8 cellular contexts compared by ENCODE assay signal in genomic region chr2:202911513-202912341, GRCh38.
A peak's percentile ranks its signal among the peaks of the same experiment; 100 is the strongest.
DNase-seq lines count a peak whose midpoint lies in the region; ATAC-seq and TF ChIP-seq lines count a peak whose summit lies in the region.

Gene CARF, plus strand, starts transcription at chr2:202912275. Its CDS starts 29,628 bp downstream, at chr2:202941903.
Gene WDR12, minus strand, starts transcription at chr2:202911673. Its CDS starts 197 bp downstream, at chr2:202911476.

- H3K27ac ChIP-seq in OCI-LY1 (ENCODE audit: low read depth, low read length, poor library complexity, severe bottlenecking), result peak within 1 kb of the TSS; percentile 91

- TF ChIP-seq CTCF in OCI-LY1 (IDR thresholded peaks at IDR 0.05; ENCODE audit: low read length), result no peak

- peaks cover 39% of the 10 kb centered on the region for H3K4me1 ChIP-seq in OCI-LY1 (ENCODE audit: insufficient read depth, low read length, severe bottlenecking)

- H2AFZ ChIP-seq in OCI-LY1 (ENCODE audit: low read length), result peak within 1 kb of the TSS; percentile 65

- H3F3A ChIP-seq in OCI-LY1 (ENCODE audit: insufficient read depth, low read length), result no peaks in the 10 kb centered on the region

- peak within 1 kb of the TSS; percentile 98 for H3K9ac ChIP-seq in OCI-LY1 (ENCODE audit: low read length)

- DNase-seq in DMS 273 (lab: John Stamatoyannopoulos, UW; ENCODE audit: unreplicated experiment), result peak; percentile 97
- DNase-seq in HuH-7 (ENCODE audit: low spot score), result peak; percentile 74
- DNase-seq in activated T-cell treated with anti-CD3 and anti-CD28 coated beads for 1 hour (ENCODE audit: low read depth), result peak; percentile 85
- peak; percentile 93 for DNase-seq in epidermal melanocyte (ENCODE audit: insufficient read length, low spot score)
- peak; percentile 95 for DNase-seq in midbrain (lab: John Stamatoyannopoulos, UW)
- DNase-seq in stimulated activated CD8-positive, alpha-beta memory T cell treated with anti-CD3 and anti-CD28 coated beads, Interleukin-15, amount 100 ng/mL, for 48 hours (ENCODE audit: low read depth in 2 of 2), result peak; percentile 84 to 85

- no peaks in the 10 kb centered on the region for H3K27me3 ChIP-seq in OCI-LY1 (ENCODE audit: insufficient read depth, low read length)

- H3K79me2 ChIP-seq in OCI-LY1 (ENCODE audit: insufficient read depth, low read length), result peaks cover 41% of the 10 kb centered on the region

- peak within 1 kb of the TSS; percentile 98 for H3K4me3 ChIP-seq in OCI-LY1 (ENCODE audit: low read depth, low read length, poor library complexity, severe bottlenecking)

- H3K36me3 ChIP-seq in OCI-LY1 (ENCODE audit: insufficient read depth, low read length), result peaks cover 13% of the 10 kb centered on the region

- H3K9me2 ChIP-seq in OCI-LY1 (ENCODE audit: low read depth, low read length), result no peaks in the 10 kb centered on the region

- ATAC-seq in GM21526 (IDR thresholded peaks at IDR 0.05; ENCODE audit: low FRiP score, unreplicated experiment), result peak; percentile 75

- no peaks in the 10 kb centered on the region for H3K9me3 ChIP-seq in OCI-LY1 (ENCODE audit: low read length)

- H3K4me2 ChIP-seq in OCI-LY1 (ENCODE audit: low read length), result peak within 1 kb of the TSS; percentile 95

- H4K20me1 ChIP-seq in OCI-LY1 (ENCODE audit: insufficient read depth, low read length), result no peaks in the 10 kb centered on the region

Comparison
In these comparisons a context has a peak if more than half of its experiments do, and no peak if none do; other contexts are left out.
1. Peak in every context shown above with its lines: DNase-seq, ATAC-seq, H3K4me3 ChIP-seq and H3K27ac ChIP-seq.